In the genomic region with DNA sequence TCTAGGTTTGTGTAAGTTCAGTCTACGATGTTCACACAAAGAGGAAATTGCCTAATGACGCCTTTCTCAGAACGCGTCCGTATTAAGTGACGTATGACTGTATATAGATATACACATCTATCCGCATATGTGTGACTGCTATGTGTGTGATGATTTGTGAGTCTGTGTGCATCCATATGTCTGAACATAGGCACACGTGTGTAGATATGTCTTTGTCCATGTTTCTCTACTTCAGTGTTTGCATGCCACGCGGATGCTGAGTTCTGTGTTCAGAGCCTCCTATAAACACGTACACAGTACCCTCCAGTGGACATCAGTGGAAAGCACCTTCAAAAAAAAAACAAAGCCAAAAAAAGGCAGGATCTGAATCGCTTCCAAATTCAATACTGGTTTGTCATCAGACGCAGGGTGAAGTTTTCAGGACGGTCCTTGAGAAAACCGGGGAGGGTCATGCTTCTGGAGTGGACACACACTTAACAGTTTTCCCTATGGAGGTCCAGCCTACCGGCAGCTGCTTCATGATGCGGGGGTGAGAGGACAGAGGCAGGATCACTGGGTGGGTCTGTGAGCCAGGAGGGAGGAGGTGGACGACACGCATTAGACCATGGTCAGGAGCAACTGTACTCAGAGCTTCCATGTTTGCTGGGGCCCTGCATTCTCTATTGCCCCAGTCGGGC, we compare ENCODE assay signal across 1 cellular context.
TF ChIP-seq lines count a peak whose summit lies in the region.

No MANE protein-coding gene starts in this region.

TF ChIP-seq in H1, 55 proteins besides CTCF, POLR2A, EP300 and RAD21:
- TF ChIP-seq BCL11A (IDR thresholded peaks at IDR 0.05; ENCODE audit: low read depth in 2 of 2, low read length in 2 of 2), result no peak
- TF ChIP-seq CTBP2 (IDR thresholded peaks at IDR 0.05; ENCODE audit: borderline replicate concordance, insufficient read depth, insufficient read length, low read length), result no peak
- TF ChIP-seq SP2 (IDR thresholded peaks at IDR 0.05; ENCODE audit: low read length), result no peak
- TF ChIP-seq CHD1 (IDR thresholded peaks at IDR 0.05; ENCODE audit: low read depth, low read length), result no peak
- TF ChIP-seq CBX8 (IDR thresholded peaks at IDR 0.05; ENCODE audit: borderline replicate concordance, low read depth, low read length), result no peak
- TF ChIP-seq, protein P1, sequence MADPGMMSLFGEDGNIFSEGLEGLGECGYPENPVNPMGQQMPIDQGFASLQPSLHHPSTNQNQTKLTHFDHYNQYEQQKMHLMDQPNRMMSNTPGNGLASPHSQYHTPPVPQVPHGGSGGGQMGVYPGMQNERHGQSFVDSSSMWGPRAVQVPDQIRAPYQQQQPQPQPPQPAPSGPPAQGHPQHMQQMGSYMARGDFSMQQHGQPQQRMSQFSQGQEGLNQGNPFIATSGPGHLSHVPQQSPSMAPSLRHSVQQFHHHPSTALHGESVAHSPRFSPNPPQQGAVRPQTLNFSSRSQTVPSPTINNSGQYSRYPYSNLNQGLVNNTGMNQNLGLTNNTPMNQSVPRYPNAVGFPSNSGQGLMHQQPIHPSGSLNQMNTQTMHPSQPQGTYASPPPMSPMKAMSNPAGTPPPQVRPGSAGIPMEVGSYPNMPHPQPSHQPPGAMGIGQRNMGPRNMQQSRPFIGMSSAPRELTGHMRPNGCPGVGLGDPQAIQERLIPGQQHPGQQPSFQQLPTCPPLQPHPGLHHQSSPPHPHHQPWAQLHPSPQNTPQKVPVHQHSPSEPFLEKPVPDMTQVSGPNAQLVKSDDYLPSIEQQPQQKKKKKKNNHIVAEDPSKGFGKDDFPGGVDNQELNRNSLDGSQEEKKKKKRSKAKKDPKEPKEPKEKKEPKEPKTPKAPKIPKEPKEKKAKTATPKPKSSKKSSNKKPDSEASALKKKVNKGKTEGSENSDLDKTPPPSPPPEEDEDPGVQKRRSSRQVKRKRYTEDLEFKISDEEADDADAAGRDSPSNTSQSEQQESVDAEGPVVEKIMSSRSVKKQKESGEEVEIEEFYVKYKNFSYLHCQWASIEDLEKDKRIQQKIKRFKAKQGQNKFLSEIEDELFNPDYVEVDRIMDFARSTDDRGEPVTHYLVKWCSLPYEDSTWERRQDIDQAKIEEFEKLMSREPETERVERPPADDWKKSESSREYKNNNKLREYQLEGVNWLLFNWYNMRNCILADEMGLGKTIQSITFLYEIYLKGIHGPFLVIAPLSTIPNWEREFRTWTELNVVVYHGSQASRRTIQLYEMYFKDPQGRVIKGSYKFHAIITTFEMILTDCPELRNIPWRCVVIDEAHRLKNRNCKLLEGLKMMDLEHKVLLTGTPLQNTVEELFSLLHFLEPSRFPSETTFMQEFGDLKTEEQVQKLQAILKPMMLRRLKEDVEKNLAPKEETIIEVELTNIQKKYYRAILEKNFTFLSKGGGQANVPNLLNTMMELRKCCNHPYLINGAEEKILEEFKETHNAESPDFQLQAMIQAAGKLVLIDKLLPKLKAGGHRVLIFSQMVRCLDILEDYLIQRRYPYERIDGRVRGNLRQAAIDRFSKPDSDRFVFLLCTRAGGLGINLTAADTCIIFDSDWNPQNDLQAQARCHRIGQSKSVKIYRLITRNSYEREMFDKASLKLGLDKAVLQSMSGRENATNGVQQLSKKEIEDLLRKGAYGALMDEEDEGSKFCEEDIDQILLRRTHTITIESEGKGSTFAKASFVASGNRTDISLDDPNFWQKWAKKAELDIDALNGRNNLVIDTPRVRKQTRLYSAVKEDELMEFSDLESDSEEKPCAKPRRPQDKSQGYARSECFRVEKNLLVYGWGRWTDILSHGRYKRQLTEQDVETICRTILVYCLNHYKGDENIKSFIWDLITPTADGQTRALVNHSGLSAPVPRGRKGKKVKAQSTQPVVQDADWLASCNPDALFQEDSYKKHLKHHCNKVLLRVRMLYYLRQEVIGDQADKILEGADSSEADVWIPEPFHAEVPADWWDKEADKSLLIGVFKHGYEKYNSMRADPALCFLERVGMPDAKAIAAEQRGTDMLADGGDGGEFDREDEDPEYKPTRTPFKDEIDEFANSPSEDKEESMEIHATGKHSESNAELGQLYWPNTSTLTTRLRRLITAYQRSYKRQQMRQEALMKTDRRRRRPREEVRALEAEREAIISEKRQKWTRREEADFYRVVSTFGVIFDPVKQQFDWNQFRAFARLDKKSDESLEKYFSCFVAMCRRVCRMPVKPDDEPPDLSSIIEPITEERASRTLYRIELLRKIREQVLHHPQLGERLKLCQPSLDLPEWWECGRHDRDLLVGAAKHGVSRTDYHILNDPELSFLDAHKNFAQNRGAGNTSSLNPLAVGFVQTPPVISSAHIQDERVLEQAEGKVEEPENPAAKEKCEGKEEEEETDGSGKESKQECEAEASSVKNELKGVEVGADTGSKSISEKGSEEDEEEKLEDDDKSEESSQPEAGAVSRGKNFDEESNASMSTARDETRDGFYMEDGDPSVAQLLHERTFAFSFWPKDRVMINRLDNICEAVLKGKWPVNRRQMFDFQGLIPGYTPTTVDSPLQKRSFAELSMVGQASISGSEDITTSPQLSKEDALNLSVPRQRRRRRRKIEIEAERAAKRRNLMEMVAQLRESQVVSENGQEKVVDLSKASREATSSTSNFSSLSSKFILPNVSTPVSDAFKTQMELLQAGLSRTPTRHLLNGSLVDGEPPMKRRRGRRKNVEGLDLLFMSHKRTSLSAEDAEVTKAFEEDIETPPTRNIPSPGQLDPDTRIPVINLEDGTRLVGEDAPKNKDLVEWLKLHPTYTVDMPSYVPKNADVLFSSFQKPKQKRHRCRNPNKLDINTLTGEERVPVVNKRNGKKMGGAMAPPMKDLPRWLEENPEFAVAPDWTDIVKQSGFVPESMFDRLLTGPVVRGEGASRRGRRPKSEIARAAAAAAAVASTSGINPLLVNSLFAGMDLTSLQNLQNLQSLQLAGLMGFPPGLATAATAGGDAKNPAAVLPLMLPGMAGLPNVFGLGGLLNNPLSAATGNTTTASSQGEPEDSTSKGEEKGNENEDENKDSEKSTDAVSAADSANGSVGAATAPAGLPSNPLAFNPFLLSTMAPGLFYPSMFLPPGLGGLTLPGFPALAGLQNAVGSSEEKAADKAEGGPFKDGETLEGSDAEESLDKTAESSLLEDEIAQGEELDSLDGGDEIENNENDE (IDR thresholded peaks at IDR 0.05; ENCODE audit: insufficient replicate concordance, low read length), result no peak
